8 cellular contexts compared by ENCODE assay signal in the genomic region with DNA sequence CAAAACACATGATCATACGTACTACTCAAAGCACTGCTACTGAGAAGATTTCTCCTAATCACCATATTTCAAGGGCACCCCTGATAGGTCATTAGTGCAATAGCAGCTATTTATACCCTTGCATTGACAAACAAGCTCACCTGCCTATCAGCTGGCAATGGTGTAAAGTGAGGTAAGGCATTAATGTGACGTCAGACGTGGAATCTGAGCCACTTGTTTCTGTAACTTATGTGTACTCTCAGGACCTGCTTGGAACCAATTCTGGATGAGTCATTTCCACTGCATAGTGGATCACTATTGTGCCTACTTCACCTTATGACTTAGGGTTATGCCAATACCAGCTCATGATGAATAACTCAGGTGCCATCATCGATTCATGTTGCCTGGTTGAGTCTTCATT.
"Had no signal": no experiment of that assay in that cellular context is flagged by ENCODE, and none has a peak within 500 bp of the region (broad histone marks: within the 10 kb centered on the region; RNA-seq: fewer than 3 reads in every experiment).

No MANE protein-coding gene starts in this region.

- H3K27ac Mint-ChIP-seq: H9, IgD-negative memory B cell had no signal

- H3K9me3 Mint-ChIP-seq: H9 had no signal

- FAIRE-seq: H54, HTR-8/SVneo had no signal

- DNase-seq: GM23248, GOT3, H9, HCEC 1CT, KBM-7 had no signal

- H3K27ac ChIP-seq: GM23248 had no signal

- H3K4me3 ChIP-seq: GM23248 had no signal

- H3K4me3 Mint-ChIP-seq: H9, IgD-negative memory B cell had no signal

- H3K4me1 Mint-ChIP-seq: IgD-negative memory B cell had no signal

- H3K36me3 Mint-ChIP-seq: IgD-negative memory B cell had no signal

- H2AFZ ChIP-seq: GM23248 had no signal

- H3K27me3 Mint-ChIP-seq: IgD-negative memory B cell had no signal

- H3K9ac ChIP-seq: GM23248 had no signal
